9 cellular contexts compared by ENCODE assay signal in the genomic region with DNA sequence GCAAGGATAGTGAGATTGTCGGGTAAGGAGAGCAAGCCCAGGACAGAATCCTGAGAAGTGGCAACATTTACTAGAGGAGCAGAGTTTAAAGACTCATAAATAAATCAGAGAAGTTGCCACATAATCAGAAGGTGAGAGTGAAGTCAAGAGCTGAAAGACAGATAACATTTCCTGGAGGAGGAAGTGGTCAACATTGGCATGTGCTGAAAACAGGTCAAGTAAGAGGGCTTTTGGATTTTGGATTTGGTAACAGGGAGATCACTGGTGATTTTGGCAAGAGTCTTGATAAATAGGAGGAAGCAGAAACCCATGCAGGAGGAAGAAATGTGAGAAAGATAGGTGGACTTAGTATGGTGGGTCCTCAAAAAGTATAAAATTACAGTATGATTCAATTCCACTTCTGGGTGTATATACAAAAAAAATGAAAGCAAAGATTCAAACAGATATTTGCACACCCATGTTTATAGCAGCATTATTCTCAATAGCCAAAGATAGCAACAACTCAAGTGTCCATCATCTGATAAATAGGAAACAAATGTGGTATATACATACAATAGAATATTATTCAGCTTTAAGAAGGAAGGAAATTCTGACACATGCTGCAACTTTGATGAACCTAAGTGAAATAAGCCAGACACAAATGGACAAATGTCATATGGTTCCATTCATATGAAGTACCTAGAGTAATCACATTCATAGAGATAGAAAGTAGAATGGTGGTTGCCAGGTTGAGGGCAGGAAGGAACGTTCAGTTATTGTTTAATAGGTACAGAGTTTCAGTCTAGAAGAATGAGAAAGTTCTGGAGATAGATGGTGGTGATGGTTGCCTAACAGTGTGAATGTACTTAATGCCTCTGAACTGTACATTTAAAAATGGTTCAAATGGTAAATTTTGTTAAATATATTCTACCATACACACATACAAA.
A peak's percentile ranks its signal among the peaks of the same experiment; 100 is the strongest.
DNase-seq lines count a peak whose midpoint lies in the region; ATAC-seq and TF ChIP-seq lines count a peak whose summit lies in the region.
"Had no signal": no experiment of that assay in that cellular context is flagged by ENCODE, and none has a peak within 500 bp of the region (broad histone marks: within the 10 kb centered on the region; RNA-seq: fewer than 3 reads in every experiment).

No MANE protein-coding gene starts in this region.

- peak; percentile 87 for DNase-seq in SIG-M5 treated with dmso at 0.1 percent for 504 hours (lab: John Stamatoyannopoulos, UW; ENCODE audit: unreplicated experiment)
- no peak for DNase-seq in nephron progenitor cell
- DNase-seq in T-helper 9 cell: no peak
- DNase-seq in NCI-H2081 treated with DMSO at 0.1 percent for 48 hours (lab: John Stamatoyannopoulos, UW): no peak
- DNase-seq in brain microvascular endothelial cell: no peak
- DNase-seq in NCI-H146 (lab: John Stamatoyannopoulos, UW): no peak

- in situ Hi-C loops in brain microvascular endothelial cell (cut with HindIII; ENCODE audit: low pct_ligation_motif_present, low sequenced_read_pairs): no loop called here

- no peaks in the 10 kb centered on the region for H3K9me3 Mint-ChIP-seq in nephron progenitor cell

- TF ChIP-seq CTCF in nephron progenitor cell (IDR thresholded peaks at IDR 0.05) (no peak), brain microvascular endothelial cell (IDR thresholded peaks at IDR 0.05; ENCODE audit: low read depth, low read length, missing control alignments) (no peak)

- ATAC-seq in GM19043 (IDR thresholded peaks at IDR 0.05; ENCODE audit: low read depth, unreplicated experiment) (peak; percentile 60), HG03060 (IDR thresholded peaks at IDR 0.05; ENCODE audit: low read depth, unreplicated experiment) (peak; percentile 38)

- no peak overlapping the region for H3K27ac ChIP-seq in brain microvascular endothelial cell

- H3K27me3 Mint-ChIP-seq in nephron progenitor cell (ENCODE audit: low read depth, poor library complexity): peaks cover 3% of the 10 kb centered on the region

- peak overlapping the region; percentile 3 for H3K27ac Mint-ChIP-seq in nephron progenitor cell

- H3K36me3 Mint-ChIP-seq in nephron progenitor cell (ENCODE audit: low read depth): no peaks in the 10 kb centered on the region

- no peak overlapping the region for H3K4me3 ChIP-seq in brain microvascular endothelial cell (ENCODE audit: low read depth, low read length)

- H3K4me1 Mint-ChIP-seq in nephron progenitor cell: peaks cover 3% of the 10 kb centered on the region

- H3K27me3 ChIP-seq in brain microvascular endothelial cell (replicated peaks): no peaks in the 10 kb centered on the region

- H3K4me3 Mint-ChIP-seq in nephron progenitor cell: no peak overlapping the region

- H3K36me3 ChIP-seq in brain microvascular endothelial cell (replicated peaks): no peaks in the 10 kb centered on the region
- H3K36me3 ChIP-seq: thoracic aorta had no signal
